In genomic region chr5:60173672-60174071, GRCh38 we compare ENCODE assay signal across 26 cellular contexts.
A peak's percentile ranks its signal among the peaks of the same experiment; 100 is the strongest.
DNase-seq lines count a peak whose midpoint lies in the region; ATAC-seq, FAIRE-seq and TF ChIP-seq lines count a peak whose summit lies in the region.
"Had no signal": no experiment of that assay in that cellular context is flagged by ENCODE, and none has a peak within 500 bp of the region (broad histone marks: within the 10 kb centered on the region; RNA-seq: fewer than 3 reads in every experiment).

No MANE protein-coding gene starts in this region.

- H3K27me3 ChIP-seq in BLaER1 (no peaks in the 10 kb centered on the region), neutrophil (no peaks in the 10 kb centered on the region)
- H3K27me3 ChIP-seq: BE2C; BLaER1 treated with 17β-estradiol and CSF1 and Interleukin-3, amounts not matched to agents 10 nM and 100 nM had no signal

- peaks cover 8% of the 10 kb centered on the region for H3K4me1 ChIP-seq in BLaER1
- peaks cover 6 to 16% of the 10 kb centered on the region in 2 experiments for H3K4me1 ChIP-seq in neutrophil (ENCODE audit: control insufficient read depth in 1 of 2, insufficient read depth in 1 of 2, low read depth in 1 of 2, low read length in 1 of 2)
- H3K4me1 ChIP-seq: BE2C, Caco-2 had no signal

- peaks cover 9% of the 10 kb centered on the region; the same call in 1 of the 2 replicates for H3K9me3 ChIP-seq in BLaER1
- H3K9me3 ChIP-seq in neutrophil: no peaks in the 10 kb centered on the region
- H3K9me3 ChIP-seq: BE2C had no signal

- H4K20me1 ChIP-seq in BLaER1: no peaks in the 10 kb centered on the region
- H4K20me1 ChIP-seq: BLaER1 treated with 17β-estradiol and CSF1 and Interleukin-3, amounts not matched to agents 10 nM and 100 nM had no signal

- no peak overlapping the region for H3K27ac ChIP-seq in BLaER1
- H3K27ac ChIP-seq in neutrophil: peak overlapping the region; percentile 51
- H3K27ac ChIP-seq: BLaER1 treated with 17β-estradiol and CSF1 and Interleukin-3, amounts not matched to agents 10 nM and 100 nM; C4-2B had no signal

- no peak for TF ChIP-seq POLR2A in GM12891 (IDR thresholded peaks at IDR 0.05; ENCODE audit: low read depth, low read length)
- TF ChIP-seq POLR2A in NB4 (IDR thresholded peaks at IDR 0.05; ENCODE audit: extremely low read depth, insufficient read length): no peak

- TF ChIP-seq CTCF in NB4 (IDR thresholded peaks at IDR 0.05; ENCODE audit: low read depth, low read length) (no peak), neutrophil (IDR thresholded peaks at IDR 0.05) (no peak)

- ATAC-seq in HG02759 (IDR thresholded peaks at IDR 0.05; ENCODE audit: unreplicated experiment) (no peak), GM21515 (IDR thresholded peaks at IDR 0.05; ENCODE audit: unreplicated experiment) (no peak)
- ATAC-seq: CD8-positive, alpha-beta T cell; GM12878 had no signal

- no peak overlapping the region for H3K9ac ChIP-seq in BLaER1
- H3K9ac ChIP-seq: BLaER1 treated with 17β-estradiol and CSF1 and Interleukin-3, amounts not matched to agents 10 nM and 100 nM had no signal

- DNase-seq in GM12891 (ENCODE audit: insufficient read length, low spot score): no peak
- DNase-seq in NB4 (ENCODE audit: low read depth): peak; percentile 43
- DNase-seq in stimulated activated CD4-positive, alpha-beta T cell treated with anti-CD3 and anti-CD28 coated beads, Interleukin-15, amount 100 ng/mL, for 24 hours: no peak
- no peak for DNase-seq in NCI-H748 treated with DMSO at 0.1 percent for 48 hours (lab: John Stamatoyannopoulos, UW)
- DNase-seq: 8988T; ACHN; BE2C; Caco-2; CD4-positive, alpha-beta T cell; CD8-positive, alpha-beta T cell; DMS 273 treated with DMSO at 0.1 percent for 48 hours; DMS153; DMS53; DMS79; DND-41; EL; GDM1 had no signal

- peak; percentile 23 for FAIRE-seq in GM12891 (lab: Jason Lieb, UNC)
- FAIRE-seq: A204.1, GM12878, GM19239 had no signal

- peak overlapping the region; percentile 23 for H3K4me2 ChIP-seq in BLaER1

- H3K4me3 ChIP-seq in BLaER1: no peak overlapping the region
- no peak overlapping the region for H3K4me3 ChIP-seq in NB4 (ENCODE audit: low read depth, low read length)
- no peak overlapping the region for H3K4me3 ChIP-seq in neutrophil (ENCODE audit: low read depth in 1 of 2, low read length in 1 of 2)
- H3K4me3 ChIP-seq: BLaER1 treated with 17β-estradiol and CSF1 and Interleukin-3, amounts not matched to agents 10 nM and 100 nM; GM12878 had no signal

- H3K36me3 ChIP-seq in BLaER1 (no peaks in the 10 kb centered on the region), neutrophil (no peaks in the 10 kb centered on the region)
- H3K36me3 ChIP-seq: BE2C; BLaER1 treated with 17β-estradiol and CSF1 and Interleukin-3, amounts not matched to agents 10 nM and 100 nM had no signal

TF ChIP-seq in GM12891, 5 proteins besides CTCF, POLR2A, EP300 and RAD21:
- TF ChIP-seq TAF1 (IDR thresholded peaks at IDR 0.05; ENCODE audit: low read depth, low read length) (no peak), POLR2AphosphoS5 (IDR thresholded peaks at IDR 0.05; ENCODE audit: low read depth, low read length) (no peak), POU2F2 (IDR thresholded peaks at IDR 0.05; ENCODE audit: low read depth, low read length) (no peak), SPI1 (IDR thresholded peaks at IDR 0.05; ENCODE audit: low read depth, low read length) (no peak), PAX5 (IDR thresholded peaks at IDR 0.05; ENCODE audit: insufficient read depth, low read length, severe bottlenecking) (no peak)
